Comparison of ENCODE assay signal across 10 cellular contexts in genomic region chr4:10105920-10106319, GRCh38. TPM values are rescaled to one million over a fixed set of nuclear protein-coding genes. Genes with fewer than 3 reads are reported as not detected.
DNase-seq lines count a peak whose midpoint lies in the region; ATAC-seq, FAIRE-seq and TF ChIP-seq lines count a peak whose summit lies in the region.
"Had no signal": no experiment of that assay in that cellular context is flagged by ENCODE, and none has a peak within 500 bp of the region (broad histone marks: within the 10 kb centered on the region; RNA-seq: fewer than 3 reads in every experiment).

No MANE protein-coding gene starts in this region.

- peak overlapping the region; percentile 77; the same call in 1 of the 2 replicates for H3K27ac ChIP-seq in KMS-11
- H3K27ac ChIP-seq: WERI-Rb-1 had no signal

- H3K27me3 Mint-ChIP-seq in activated naive CD8-positive, alpha-beta T cell treated with anti-CD3 and anti-CD28 coated beads, Interleukin-2, amount 50 U/mL, for 24 hours: no peaks in the 10 kb centered on the region
- peaks cover 2 to 10% (median 6%) of the 10 kb centered on the region in 3 donors for H3K27me3 Mint-ChIP-seq in immature natural killer cell (ENCODE audit: low read depth in 3 of 3)
- no peaks in the 10 kb centered on the region for H3K27me3 Mint-ChIP-seq in stimulated activated naive CD8-positive, alpha-beta T cell treated with anti-CD3 and anti-CD28 coated beads, Interleukin-15, amount 100 ng/mL, for 72 hours
- H3K27me3 Mint-ChIP-seq: naive B cell had no signal

- peaks cover 72% of the 10 kb centered on the region for H3K36me3 Mint-ChIP-seq in activated naive CD8-positive, alpha-beta T cell treated with anti-CD3 and anti-CD28 coated beads, Interleukin-2, amount 50 U/mL, for 24 hours (ENCODE audit: low read depth)
- peaks cover 0 to 18% (median 7%) of the 10 kb centered on the region in 3 donors for H3K36me3 Mint-ChIP-seq in immature natural killer cell

- no peak for TF ChIP-seq POLR2A in GM12891 (IDR thresholded peaks at IDR 0.05; ENCODE audit: low read depth, low read length)

- no peak for DNase-seq in activated naive CD8-positive, alpha-beta T cell treated with anti-CD3 and anti-CD28 coated beads, Interleukin-2, amount 50 U/mL, for 24 hours
- DNase-seq in immature natural killer cell (no peak), GM12891 (ENCODE audit: insufficient read length, low spot score) (no peak), amygdala (lab: John Stamatoyannopoulos, UW) (no peak), NCI-H2171 (lab: John Stamatoyannopoulos, UW) (no peak)
- no peak for DNase-seq in stimulated activated naive CD8-positive, alpha-beta T cell treated with anti-CD3 and anti-CD28 coated beads, Interleukin-15, amount 100 ng/mL, for 72 hours
- DNase-seq: naive B cell, NCI-H748 treated with DMSO at 0.1 percent for 48 hours, WERI-Rb-1 had no signal

- H3K27ac Mint-ChIP-seq in activated naive CD8-positive, alpha-beta T cell treated with anti-CD3 and anti-CD28 coated beads, Interleukin-2, amount 50 U/mL, for 24 hours: peak overlapping the region; percentile 94
- H3K27ac Mint-ChIP-seq in immature natural killer cell: peak overlapping the region; percentile 85 to 94 (median 92)
- peak overlapping the region; percentile 84 to 97 for H3K27ac Mint-ChIP-seq in stimulated activated naive CD8-positive, alpha-beta T cell treated with anti-CD3 and anti-CD28 coated beads, Interleukin-15, amount 100 ng/mL, for 72 hours

- no peak overlapping the region for H2AFZ ChIP-seq in KMS-11 (ENCODE audit: low read depth)

- ATAC-seq in activated naive CD8-positive, alpha-beta T cell treated with anti-CD3 and anti-CD28 coated beads, Interleukin-2, amount 50 U/mL, for 24 hours: no peak
- ATAC-seq in stimulated activated naive CD8-positive, alpha-beta T cell treated with anti-CD3 and anti-CD28 coated beads, Interleukin-15, amount 100 ng/mL, for 72 hours: no peak

- peaks cover 88% of the 10 kb centered on the region for H3K4me1 ChIP-seq in KMS-11 (ENCODE audit: low read depth, poor library complexity, severe bottlenecking)

- peaks cover 90% of the 10 kb centered on the region for H3K79me2 ChIP-seq in KMS-11 (ENCODE audit: insufficient read depth, low read depth)

- no peaks in the 10 kb centered on the region for H3K27me3 ChIP-seq in KMS-11 (ENCODE audit: insufficient read depth, low read depth)

- no peak overlapping the region for H3K4me3 ChIP-seq in KMS-11 (IDR thresholded peaks at IDR 0.05; ENCODE audit: insufficient read depth, low read depth, low read length)

- peak overlapping the region; percentile 78 for H3K4me2 ChIP-seq in KMS-11

- no peaks in the 10 kb centered on the region for H4K20me1 ChIP-seq in KMS-11 (ENCODE audit: insufficient read depth)

- peaks cover 99% of the 10 kb centered on the region for H3K4me1 Mint-ChIP-seq in activated naive CD8-positive, alpha-beta T cell treated with anti-CD3 and anti-CD28 coated beads, Interleukin-2, amount 50 U/mL, for 24 hours
- peaks cover 96 to 100% of the 10 kb centered on the region in 2 donors for H3K4me1 Mint-ChIP-seq in immature natural killer cell
- peaks cover 100% of the 10 kb centered on the region for H3K4me1 Mint-ChIP-seq in stimulated activated naive CD8-positive, alpha-beta T cell treated with anti-CD3 and anti-CD28 coated beads, Interleukin-15, amount 100 ng/mL, for 72 hours

- H3K9ac ChIP-seq in KMS-11: no peak overlapping the region

- FAIRE-seq in GM12891 (lab: Jason Lieb, UNC): no peak

- no peak for TF ChIP-seq CTCF in KMS-11 (conservative IDR thresholded peaks at IDR 0.05; ENCODE audit: low read depth, low read length)

- H3K36me3 ChIP-seq in KMS-11 (ENCODE audit: insufficient read depth): no peaks in the 10 kb centered on the region

- H3K4me3 Mint-ChIP-seq in activated naive CD8-positive, alpha-beta T cell treated with anti-CD3 and anti-CD28 coated beads, Interleukin-2, amount 50 U/mL, for 24 hours: peak overlapping the region; percentile 81
- H3K4me3 Mint-ChIP-seq in immature natural killer cell: peak overlapping the region; percentile 45 to 75 (median 65)
- peak overlapping the region; percentile 69 to 83 for H3K4me3 Mint-ChIP-seq in stimulated activated naive CD8-positive, alpha-beta T cell treated with anti-CD3 and anti-CD28 coated beads, Interleukin-15, amount 100 ng/mL, for 72 hours
- H3K4me3 Mint-ChIP-seq: naive B cell had no signal

- no peaks in the 10 kb centered on the region for H3K9me3 Mint-ChIP-seq in activated naive CD8-positive, alpha-beta T cell treated with anti-CD3 and anti-CD28 coated beads, Interleukin-2, amount 50 U/mL, for 24 hours
- no peaks in the 10 kb centered on the region for H3K9me3 Mint-ChIP-seq in immature natural killer cell
- H3K9me3 Mint-ChIP-seq in stimulated activated naive CD8-positive, alpha-beta T cell treated with anti-CD3 and anti-CD28 coated beads, Interleukin-15, amount 100 ng/mL, for 72 hours: no peaks in the 10 kb centered on the region
- H3K9me3 Mint-ChIP-seq: naive B cell had no signal

TF ChIP-seq in GM12891, 5 proteins besides CTCF, POLR2A, EP300 and RAD21:
- TF ChIP-seq SPI1 (IDR thresholded peaks at IDR 0.05; ENCODE audit: low read depth, low read length) (no peak), POU2F2 (IDR thresholded peaks at IDR 0.05; ENCODE audit: low read depth, low read length) (no peak), TAF1 (IDR thresholded peaks at IDR 0.05; ENCODE audit: low read depth, low read length) (no peak), PAX5 (IDR thresholded peaks at IDR 0.05; ENCODE audit: insufficient read depth, low read length, severe bottlenecking) (no peak), POLR2AphosphoS5 (IDR thresholded peaks at IDR 0.05; ENCODE audit: low read depth, low read length) (no peak; the same call in 1 of the 2 replicates)

RNA-seq across cellular contexts. Expression of gene WDR1, which starts 10.7 kb away (rescaled TPM):
- 100 to 1,000 TPM; 339 to 509 (median 401) TPM for polyA plus RNA-seq in immature natural killer cell
- 199 TPM for polyA plus RNA-seq in GM12891 (2012; ENCODE audit: low read depth, missing spikeins)
